ENCODE assay signal across 8 cellular contexts in the genomic region with DNA sequence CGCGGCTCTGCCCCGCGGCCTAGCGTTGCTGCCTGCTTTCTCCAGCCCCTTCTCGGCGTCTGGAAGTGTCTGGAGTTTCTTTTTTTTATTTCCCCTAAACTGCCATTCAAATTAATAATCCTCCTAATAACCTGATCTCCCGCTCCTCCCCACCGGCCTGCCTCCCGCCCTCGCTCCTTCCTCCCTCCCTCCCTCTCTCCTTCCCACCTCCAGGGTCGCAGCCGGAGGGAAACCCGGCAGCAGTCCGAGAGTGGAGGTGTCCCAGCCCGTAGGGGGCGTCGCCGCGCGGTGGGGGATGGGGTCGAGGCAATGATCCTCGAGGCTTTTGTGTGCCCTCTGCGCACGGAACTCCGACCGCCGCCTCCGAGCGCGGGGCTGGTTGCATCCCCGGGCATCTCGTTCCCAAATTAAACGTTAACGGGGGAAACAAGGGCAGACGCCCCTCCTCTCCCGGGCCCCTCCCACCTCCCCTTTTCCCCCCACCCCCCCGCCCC. TPM values are rescaled to one million over a fixed set of nuclear protein-coding genes. Genes with fewer than 3 reads are reported as not detected.
DNase-seq lines count a peak whose midpoint lies in the region; ATAC-seq and TF ChIP-seq lines count a peak whose summit lies in the region.

No MANE protein-coding gene starts in this region.

- no peaks in the 10 kb centered on the region for H3K27me3 ChIP-seq in right lobe of liver

- H3K27ac Mint-ChIP-seq in Calu3 (ENCODE audit: unreplicated experiment), result no peak overlapping the region

- H3K36me3 ChIP-seq in right lobe of liver, result peaks cover 0 to 13% (median 4%) of the 10 kb centered on the region in 4 donors

- H3K4me1 Mint-ChIP-seq in Calu3 (ENCODE audit: low read depth, unreplicated experiment), result peaks cover 11% of the 10 kb centered on the region

- TF ChIP-seq CTCF in Calu3 (IDR thresholded peaks at IDR 0.05; ENCODE audit: unreplicated experiment) (peak; percentile 37), right lobe of liver (IDR thresholded peaks at IDR 0.05) (peak; percentile 12 to 30 (median 22))

- peak overlapping the region; percentile 72 to 94 (median 90) for H3K4me3 ChIP-seq in right lobe of liver

- H3K36me3 Mint-ChIP-seq in Calu3 (ENCODE audit: insufficient read depth, unreplicated experiment), result peaks cover 36% of the 10 kb centered on the region

- H3K9me3 Mint-ChIP-seq in Calu3 (ENCODE audit: low read depth, unreplicated experiment), result no peaks in the 10 kb centered on the region

- peaks cover 24% of the 10 kb centered on the region for H3K27me3 Mint-ChIP-seq in Calu3 (ENCODE audit: unreplicated experiment)

- H3K4me3 Mint-ChIP-seq in Calu3 (ENCODE audit: low read depth, unreplicated experiment), result peak overlapping the region; percentile 90

- intact Hi-C loops in Calu3 (cut with micrococcal nuclease; ENCODE audit: unreplicated experiment), result loop anchor here (2.0 kb wide), 1 partner anchor 171 kb away; no protein-coding TSS in a partner anchor
- intact Hi-C loops in right lobe of liver (cut with DNase I), result loop anchor here (5.0 to 10.0 kb wide), 2 partner anchors 103 to 106 kb away; a partner anchor contains a TSS

- CTCF ChIA-PET in Calu3 (lab: Charles Lee), result interaction anchor here (2.8 to 3.6 kb wide), 2 partner anchors 171 to 530 kb away, joined by 10 to 61 read pairs; no protein-coding TSS in a partner anchor

- H3K27ac ChIP-seq in right lobe of liver, result peak overlapping the region; percentile 93 to 96 (median 95)

- TSS peak; percentile 31 for BruUV-seq in Calu3 (replicated peaks; lab: Mats Ljungman, UMichigan)

- WGBS in right lobe of liver (ENCODE audit: insufficient coverage, low coverage, low lambda C conversion rate, missing lambda C conversion rate), result 0% methylated on average over 27 of the region's 38 CpGs

- peaks cover 0 to 21% (median 4%) of the 10 kb centered on the region in 4 donors for H3K4me1 ChIP-seq in right lobe of liver

- no peaks in the 10 kb centered on the region for H3K9me3 ChIP-seq in right lobe of liver

- peak; percentile 24 to 52 (median 34) for ATAC-seq in right lobe of liver

- DNase-seq in Calu3 (peak; percentile 82), H4 (ENCODE audit: low spot score) (peak; percentile 42), NCI-H146 treated with DMSO at 0.1 percent for 48 hours (lab: John Stamatoyannopoulos, UW; ENCODE audit: unreplicated experiment) (peak; percentile 59), cortex of kidney (lab: John Stamatoyannopoulos, UW) (peak; percentile 53), right lobe of liver (peak; percentile 67 to 88 (median 83)), AML-193 (lab: John Stamatoyannopoulos, UW) (no peak)
- peak; percentile 47 to 54 for DNase-seq in activated CD4-positive, alpha-beta T cell treated with anti-CD3 and anti-CD28 coated beads for 24 hours (ENCODE audit: low read depth in 2 of 2)
- peak; percentile 42 to 50 (median 49) for DNase-seq in stimulated activated CD4-positive, alpha-beta T cell treated with anti-CD3 and anti-CD28 coated beads, TNF-alpha, amount 100 ng/mL, for 4 hours (ENCODE audit: low read depth in 3 of 3)

- no peak for TF ChIP-seq POLR2A in right lobe of liver (IDR thresholded peaks at IDR 0.05)

RNA-seq across cellular contexts. Expression of a gene that starts 1.1 kb away (rescaled TPM):
- total RNA-seq in Calu3 (2022) (4.2 and 4.6 TPM in 2 replicates), right lobe of liver (10 to 100 TPM in 4 of 6 experiments, 1 to 10 TPM in 1, under 1 TPM in 1; 0.75 to 17.4 (median 12.7) TPM)
- 5.7 and 6.1 TPM in 2 replicates for total RNA-seq in H4 (2014; rRNA removed; shearing (Covaris generic))

Comparison
In these comparisons a context has a peak if more than half of its experiments do, and no peak if none do; other contexts are left out.
1. DNase-seq: peak in Calu3 (single experiment), H4 (single experiment), NCI-H146 treated with DMSO at 0.1 percent for 48 hours (single experiment), activated CD4-positive, alpha-beta T cell treated with anti-CD3 and anti-CD28 coated beads for 24 hours (2 of 2), cortex of kidney (single experiment), right lobe of liver (3 of 3) and stimulated activated CD4-positive, alpha-beta T cell treated with anti-CD3 and anti-CD28 coated beads, TNF-alpha, amount 100 ng/mL, for 4 hours (3 of 3); none in AML-193 (0 of 2).